2 cellular contexts compared by ENCODE assay signal in the genomic region with DNA sequence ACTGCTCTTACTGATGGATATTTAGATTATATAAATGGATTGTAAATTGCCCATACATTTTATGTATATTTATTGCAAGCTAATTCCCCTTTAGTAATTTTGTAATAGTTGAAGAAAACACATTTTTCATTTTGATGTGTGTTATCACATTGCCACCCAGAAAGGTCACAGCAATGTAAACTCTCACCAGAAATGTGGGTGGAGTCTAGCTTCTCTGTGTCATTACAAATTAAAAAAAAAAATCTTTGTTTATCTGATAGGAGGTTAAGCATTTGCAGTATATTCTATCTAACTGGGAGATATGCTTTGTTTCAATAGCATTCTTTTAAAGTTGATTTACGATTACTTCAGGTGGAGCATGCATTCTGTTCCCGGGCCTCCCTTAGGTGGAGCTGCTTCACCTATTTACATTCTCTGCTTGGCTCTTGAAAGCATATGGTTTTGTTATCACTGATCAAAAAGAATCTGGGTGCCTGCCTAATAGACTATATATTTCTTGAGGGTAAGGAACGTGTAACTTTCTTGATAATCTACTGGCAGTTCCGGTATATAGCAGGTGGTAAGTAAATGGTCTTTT.
TF ChIP-seq lines count a peak whose summit lies in the region.

No MANE protein-coding gene starts in this region.

TF ChIP-seq in IMR-90, 13 proteins besides CTCF, POLR2A, EP300 and RAD21:
- TF ChIP-seq MXI1 (IDR thresholded peaks at IDR 0.05; ENCODE audit: borderline replicate concordance, low read depth, low read length) (no peak), NFE2L2 (IDR thresholded peaks at IDR 0.05; ENCODE audit: low read depth, low read length) (no peak), SMC3 (IDR thresholded peaks at IDR 0.05; ENCODE audit: low read depth, low read length) (no peak), FOS (IDR thresholded peaks at IDR 0.05; ENCODE audit: low read depth, low read length) (no peak), CHD1 (IDR thresholded peaks at IDR 0.05; ENCODE audit: low read depth, low read length) (no peak)
- TF ChIP-seq, protein P1, sequence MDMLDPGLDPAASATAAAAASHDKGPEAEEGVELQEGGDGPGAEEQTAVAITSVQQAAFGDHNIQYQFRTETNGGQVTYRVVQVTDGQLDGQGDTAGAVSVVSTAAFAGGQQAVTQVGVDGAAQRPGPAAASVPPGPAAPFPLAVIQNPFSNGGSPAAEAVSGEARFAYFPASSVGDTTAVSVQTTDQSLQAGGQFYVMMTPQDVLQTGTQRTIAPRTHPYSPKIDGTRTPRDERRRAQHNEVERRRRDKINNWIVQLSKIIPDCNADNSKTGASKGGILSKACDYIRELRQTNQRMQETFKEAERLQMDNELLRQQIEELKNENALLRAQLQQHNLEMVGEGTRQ (IDR thresholded peaks at IDR 0.05; ENCODE audit: low read depth, low read length), result no peak

TF ChIP-seq in H1, 55 proteins besides CTCF, POLR2A, EP300 and RAD21:
- no peak for TF ChIP-seq TAF1 (IDR thresholded peaks at IDR 0.05; ENCODE audit: low read depth, low read length)
- TF ChIP-seq SP1 (IDR thresholded peaks at IDR 0.05; ENCODE audit: low read depth, low read length), result no peak
- no peak for TF ChIP-seq KDM1A (IDR thresholded peaks at IDR 0.05; ENCODE audit: borderline replicate concordance, low read length)
- no peak for TF ChIP-seq JUN (IDR thresholded peaks at IDR 0.05; ENCODE audit: low read depth, low read length)
- no peak for TF ChIP-seq POLR2AphosphoS5 (IDR thresholded peaks at IDR 0.05; ENCODE audit: low read depth, low read length)
- no peak for TF ChIP-seq RFX5 (IDR thresholded peaks at IDR 0.05; ENCODE audit: borderline replicate concordance, low read depth, low read length)
- no peak for TF ChIP-seq HDAC6 (IDR thresholded peaks at IDR 0.05; ENCODE audit: low read depth, low read length)
- TF ChIP-seq TBP (IDR thresholded peaks at IDR 0.05; ENCODE audit: low read depth, low read length), result no peak
- TF ChIP-seq, protein P2, sequence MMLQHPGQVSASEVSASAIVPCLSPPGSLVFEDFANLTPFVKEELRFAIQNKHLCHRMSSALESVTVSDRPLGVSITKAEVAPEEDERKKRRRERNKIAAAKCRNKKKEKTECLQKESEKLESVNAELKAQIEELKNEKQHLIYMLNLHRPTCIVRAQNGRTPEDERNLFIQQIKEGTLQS (IDR thresholded peaks at IDR 0.05; ENCODE audit: insufficient read depth, low read depth, low read length), result no peak
- no peak for TF ChIP-seq KDM4A (IDR thresholded peaks at IDR 0.05; ENCODE audit: low read depth, low read length, severe bottlenecking)
- no peak for TF ChIP-seq JUND (IDR thresholded peaks at IDR 0.05; ENCODE audit: low read length)
- no peak for TF ChIP-seq CBX5 (IDR thresholded peaks at IDR 0.05; ENCODE audit: low read depth, low read length)
- no peak for TF ChIP-seq MAFK (IDR thresholded peaks at IDR 0.05; ENCODE audit: low read depth, low read length)
